In genomic region chr1:30778156-30778978, GRCh38 we compare ENCODE assay signal across 1 cellular context.
TF ChIP-seq lines count a peak whose summit lies in the region.

No MANE protein-coding gene starts in this region.

TF ChIP-seq in K562, 482 proteins besides CTCF, POLR2A, EP300 and RAD21 (continued from another document and continues in another):
- TF ChIP-seq ZBTB40 (IDR thresholded peaks at IDR 0.05) (peak; percentile 38; the same call in 1 of the 2 replicates), ZBTB40 (CRISPR knock-in tag; IDR thresholded peaks at IDR 0.05) (peak; percentile 52; the same call in 1 of the 2 replicates), KAT2B (IDR thresholded peaks at IDR 0.05; ENCODE audit: low read depth, low read length) (no peak), ZNF133 (CRISPR knock-in tag; IDR thresholded peaks at IDR 0.05) (peak; percentile 42; the same call in 1 of the 2 replicates), GATA2 (CRISPR knock-in tag; IDR thresholded peaks at IDR 0.05) (peak; percentile 77), HDAC2 (IDR thresholded peaks at IDR 0.05) (peak; percentile 96), SMARCB1 (IDR thresholded peaks at IDR 0.05; ENCODE audit: insufficient read length, low read depth) (no peak), ZNF431 (CRISPR knock-in tag; IDR thresholded peaks at IDR 0.05) (peak; percentile 83; the same call in 1 of the 2 replicates), ZNF668 (CRISPR knock-in tag; IDR thresholded peaks at IDR 0.05) (peak; percentile 94), ZNF830 (CRISPR knock-in tag; IDR thresholded peaks at IDR 0.05) (peak; percentile 91; the same call in 1 of the 2 replicates), BRD9 (IDR thresholded peaks at IDR 0.05; ENCODE audit: low read depth, partially characterized antibody) (peak; percentile 75), ZBED1 (IDR thresholded peaks at IDR 0.05) (no peak), NKRF (IDR thresholded peaks at IDR 0.05; ENCODE audit: borderline replicate concordance) (0 out of 2 replicates have a peak, but pooled peaks have one; percentile 18), MNT (conservative IDR thresholded peaks at IDR 0.05) (peak; percentile 98), MAFF (IDR thresholded peaks at IDR 0.05; ENCODE audit: low read length) (no peak), FOXJ2 (tag; IDR thresholded peaks at IDR 0.05) (no peak), PHF21A (IDR thresholded peaks at IDR 0.05; ENCODE audit: borderline replicate concordance, low read depth) (peak; percentile 100), ZNF395 (CRISPR knock-in tag; IDR thresholded peaks at IDR 0.05) (peak; percentile 97), MTF1 (CRISPR knock-in tag; IDR thresholded peaks at IDR 0.05; ENCODE audit: borderline replicate concordance) (peak; percentile 62; the same call in 1 of the 2 replicates), ZNF175 (CRISPR knock-in tag; IDR thresholded peaks at IDR 0.05; ENCODE audit: low read depth) (peak; percentile 95; the same call in 1 of the 2 replicates), ZNF311 (CRISPR knock-in tag; IDR thresholded peaks at IDR 0.05) (no peak; the same call in 1 of the 2 replicates), PPARD (CRISPR knock-in tag; IDR thresholded peaks at IDR 0.05) (no peak; the same call in 1 of the 2 replicates), SNAPC5 (CRISPR knock-in tag; IDR thresholded peaks at IDR 0.05) (no peak), SRSF1 (IDR thresholded peaks at IDR 0.05; ENCODE audit: low read depth, low read length) (no peak), ZKSCAN8 (CRISPR knock-in tag; IDR thresholded peaks at IDR 0.05) (peak; percentile 89), PHF8 (IDR thresholded peaks at IDR 0.05; ENCODE audit: borderline replicate concordance, low read length) (peak; percentile 41; the same call in 1 of the 2 replicates), CGGBP1 (CRISPR knock-in tag; IDR thresholded peaks at IDR 0.05) (no peak; the same call in 1 of the 2 replicates), CEBPG (CRISPR knock-in tag; IDR thresholded peaks at IDR 0.05) (peak; percentile 64), CEBPG (tag; conservative IDR thresholded peaks at IDR 0.05 in 1 of 2, IDR thresholded peaks at IDR 0.05 in 1 of 2) (no peak), ETV6 (IDR thresholded peaks at IDR 0.05; ENCODE audit: borderline replicate concordance in 1 of 2, low read depth in 2 of 2, low read length in 1 of 2) (no peak), ETV6 (CRISPR knock-in tag; IDR thresholded peaks at IDR 0.05; ENCODE audit: borderline replicate concordance) (peak; percentile 90; the same call in 1 of the 2 replicates), MXI1 (IDR thresholded peaks at IDR 0.05; ENCODE audit: low read depth, low read length) (peak; percentile 61; the same call in 1 of the 2 replicates), MAZ (CRISPR knock-in tag; conservative IDR thresholded peaks at IDR 0.05 in 1 of 2, IDR thresholded peaks at IDR 0.05 in 1 of 2) (peak; percentile 70 to 84), JUN (IDR thresholded peaks at IDR 0.05; ENCODE audit: borderline replicate concordance, low read depth, low read length) (peak; percentile 62; the same call in 1 of the 2 replicates), JUN (CRISPR knock-in tag; IDR thresholded peaks at IDR 0.05; ENCODE audit: borderline replicate concordance) (peak; percentile 84; the same call in 1 of the 2 replicates), XRCC4 (IDR thresholded peaks at IDR 0.05; ENCODE audit: extremely low read depth, insufficient read depth, insufficient read length) (no peak), BCOR (IDR thresholded peaks at IDR 0.05) (peak; percentile 96)
- TF ChIP-seq, protein P1, sequence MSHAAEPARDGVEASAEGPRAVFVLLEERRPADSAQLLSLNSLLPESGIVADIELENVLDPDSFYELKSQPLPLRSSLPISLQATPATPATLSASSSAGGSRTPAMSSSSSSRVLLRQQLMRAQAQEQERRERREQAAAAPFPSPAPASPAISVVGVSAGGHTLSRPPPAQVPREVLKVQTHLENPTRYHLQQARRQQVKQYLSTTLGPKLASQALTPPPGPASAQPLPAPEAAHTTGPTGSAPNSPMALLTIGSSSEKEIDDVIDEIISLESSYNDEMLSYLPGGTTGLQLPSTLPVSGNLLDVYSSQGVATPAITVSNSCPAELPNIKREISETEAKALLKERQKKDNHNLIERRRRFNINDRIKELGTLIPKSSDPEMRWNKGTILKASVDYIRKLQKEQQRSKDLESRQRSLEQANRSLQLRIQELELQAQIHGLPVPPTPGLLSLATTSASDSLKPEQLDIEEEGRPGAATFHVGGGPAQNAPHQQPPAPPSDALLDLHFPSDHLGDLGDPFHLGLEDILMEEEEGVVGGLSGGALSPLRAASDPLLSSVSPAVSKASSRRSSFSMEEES (CRISPR knock-in tag; IDR thresholded peaks at IDR 0.05) = no peak; the same call in 1 of the 2 replicates
- TF ChIP-seq, protein P2, sequence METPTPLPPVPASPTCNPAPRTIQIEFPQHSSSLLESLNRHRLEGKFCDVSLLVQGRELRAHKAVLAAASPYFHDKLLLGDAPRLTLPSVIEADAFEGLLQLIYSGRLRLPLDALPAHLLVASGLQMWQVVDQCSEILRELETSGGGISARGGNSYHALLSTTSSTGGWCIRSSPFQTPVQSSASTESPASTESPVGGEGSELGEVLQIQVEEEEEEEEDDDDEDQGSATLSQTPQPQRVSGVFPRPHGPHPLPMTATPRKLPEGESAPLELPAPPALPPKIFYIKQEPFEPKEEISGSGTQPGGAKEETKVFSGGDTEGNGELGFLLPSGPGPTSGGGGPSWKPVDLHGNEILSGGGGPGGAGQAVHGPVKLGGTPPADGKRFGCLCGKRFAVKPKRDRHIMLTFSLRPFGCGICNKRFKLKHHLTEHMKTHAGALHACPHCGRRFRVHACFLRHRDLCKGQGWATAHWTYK (CRISPR knock-in tag; IDR thresholded peaks at IDR 0.05) = peak; percentile 93; the same call in 1 of the 2 replicates
- TF ChIP-seq, protein P3, sequence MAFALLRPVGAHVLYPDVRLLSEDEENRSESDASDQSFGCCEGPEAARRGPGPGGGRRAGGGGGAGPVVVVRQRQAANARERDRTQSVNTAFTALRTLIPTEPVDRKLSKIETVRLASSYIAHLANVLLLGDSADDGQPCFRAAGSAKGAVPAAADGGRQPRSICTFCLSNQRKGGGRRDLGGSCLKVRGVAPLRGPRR (CRISPR knock-in tag; IDR thresholded peaks at IDR 0.05) = peak; percentile 92; the same call in 1 of the 2 replicates
